1 cellular context compared by ENCODE assay signal in the genomic region with DNA sequence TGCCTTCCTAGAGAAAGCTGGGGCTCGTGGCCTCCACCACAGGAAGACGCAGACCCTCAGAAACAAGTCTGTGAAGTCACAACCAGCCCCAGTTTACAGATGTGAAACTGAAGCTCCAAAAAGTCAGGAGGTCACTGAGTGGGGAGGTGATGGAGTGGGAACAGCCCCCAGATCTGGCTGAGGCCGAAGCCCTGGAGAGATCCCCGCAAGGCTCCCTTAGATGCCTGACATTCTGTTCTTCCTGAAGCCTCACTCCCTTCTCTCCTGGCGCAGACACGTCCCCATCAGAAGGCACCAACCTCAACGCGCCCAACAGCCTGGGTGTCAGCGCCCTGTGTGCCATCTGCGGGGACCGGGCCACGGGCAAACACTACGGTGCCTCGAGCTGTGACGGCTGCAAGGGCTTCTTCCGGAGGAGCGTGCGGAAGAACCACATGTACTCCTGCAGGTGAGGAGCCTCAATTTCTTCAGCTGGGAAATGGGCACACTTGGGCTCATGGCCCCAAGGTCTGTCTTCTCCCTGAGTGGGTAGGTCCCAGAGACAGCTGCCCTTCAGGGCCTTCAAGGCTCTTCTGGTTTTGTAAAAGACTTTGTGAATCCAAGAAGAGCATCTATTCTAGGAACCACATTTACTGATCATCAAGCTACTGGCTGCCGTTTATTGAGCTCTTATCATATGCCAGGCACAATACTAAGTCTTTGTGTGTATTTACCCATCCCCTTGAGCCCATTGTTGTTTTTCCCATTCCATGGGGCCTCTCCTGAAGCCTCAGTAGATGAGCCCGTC.
TF ChIP-seq lines count a peak whose summit lies in the region.

No MANE protein-coding gene starts in this region.

TF ChIP-seq in HepG2, 621 proteins besides CTCF, POLR2A, EP300 and RAD21 (continued from another document and continues in another):
- no peak for TF ChIP-seq ATF6 (CRISPR knock-in tag; conservative IDR thresholded peaks at IDR 0.05)
- 0 out of 2 replicates have a peak, but pooled peaks have one; percentile 34 for TF ChIP-seq POLR2G (IDR thresholded peaks at IDR 0.05; ENCODE audit: low read depth, low read length)
- no peak for TF ChIP-seq ZNF3 (CRISPR knock-in tag; IDR thresholded peaks at IDR 0.05)
- no peak for TF ChIP-seq ZNF816 (CRISPR knock-in tag; IDR thresholded peaks at IDR 0.05; ENCODE audit: borderline replicate concordance)
- TF ChIP-seq, protein P1, sequence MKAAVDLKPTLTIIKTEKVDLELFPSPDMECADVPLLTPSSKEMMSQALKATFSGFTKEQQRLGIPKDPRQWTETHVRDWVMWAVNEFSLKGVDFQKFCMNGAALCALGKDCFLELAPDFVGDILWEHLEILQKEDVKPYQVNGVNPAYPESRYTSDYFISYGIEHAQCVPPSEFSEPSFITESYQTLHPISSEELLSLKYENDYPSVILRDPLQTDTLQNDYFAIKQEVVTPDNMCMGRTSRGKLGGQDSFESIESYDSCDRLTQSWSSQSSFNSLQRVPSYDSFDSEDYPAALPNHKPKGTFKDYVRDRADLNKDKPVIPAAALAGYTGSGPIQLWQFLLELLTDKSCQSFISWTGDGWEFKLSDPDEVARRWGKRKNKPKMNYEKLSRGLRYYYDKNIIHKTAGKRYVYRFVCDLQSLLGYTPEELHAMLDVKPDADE (CRISPR knock-in tag; IDR thresholded peaks at IDR 0.05): no peak
- TF ChIP-seq, protein P2, sequence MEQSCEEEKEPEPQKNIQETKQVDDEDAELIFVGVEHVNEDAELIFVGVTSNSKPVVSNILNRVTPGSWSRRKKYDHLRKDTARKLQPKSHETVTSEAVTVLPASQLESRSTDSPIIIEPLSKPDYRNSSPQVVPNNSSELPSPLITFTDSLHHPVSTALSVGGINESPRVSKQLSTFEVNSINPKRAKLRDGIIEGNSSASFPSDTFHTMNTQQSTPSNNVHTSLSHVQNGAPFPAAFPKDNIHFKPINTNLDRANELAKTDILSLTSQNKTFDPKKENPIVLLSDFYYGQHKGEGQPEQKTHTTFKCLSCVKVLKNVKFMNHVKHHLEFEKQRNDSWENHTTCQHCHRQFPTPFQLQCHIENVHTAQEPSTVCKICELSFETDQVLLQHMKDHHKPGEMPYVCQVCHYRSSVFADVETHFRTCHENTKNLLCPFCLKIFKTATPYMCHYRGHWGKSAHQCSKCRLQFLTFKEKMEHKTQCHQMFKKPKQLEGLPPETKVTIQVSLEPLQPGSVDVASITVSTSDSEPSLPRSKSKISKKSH (CRISPR knock-in tag; IDR thresholded peaks at IDR 0.05; ENCODE audit: borderline replicate concordance): no peak
- no peak for TF ChIP-seq ZNF777 (CRISPR knock-in tag; IDR thresholded peaks at IDR 0.05)
- no peak for TF ChIP-seq ZNF850 (CRISPR knock-in tag; conservative IDR thresholded peaks at IDR 0.05)
- no peak for TF ChIP-seq ZFP82 (CRISPR knock-in tag; IDR thresholded peaks at IDR 0.05; ENCODE audit: borderline replicate concordance)
- TF ChIP-seq, protein P3, sequence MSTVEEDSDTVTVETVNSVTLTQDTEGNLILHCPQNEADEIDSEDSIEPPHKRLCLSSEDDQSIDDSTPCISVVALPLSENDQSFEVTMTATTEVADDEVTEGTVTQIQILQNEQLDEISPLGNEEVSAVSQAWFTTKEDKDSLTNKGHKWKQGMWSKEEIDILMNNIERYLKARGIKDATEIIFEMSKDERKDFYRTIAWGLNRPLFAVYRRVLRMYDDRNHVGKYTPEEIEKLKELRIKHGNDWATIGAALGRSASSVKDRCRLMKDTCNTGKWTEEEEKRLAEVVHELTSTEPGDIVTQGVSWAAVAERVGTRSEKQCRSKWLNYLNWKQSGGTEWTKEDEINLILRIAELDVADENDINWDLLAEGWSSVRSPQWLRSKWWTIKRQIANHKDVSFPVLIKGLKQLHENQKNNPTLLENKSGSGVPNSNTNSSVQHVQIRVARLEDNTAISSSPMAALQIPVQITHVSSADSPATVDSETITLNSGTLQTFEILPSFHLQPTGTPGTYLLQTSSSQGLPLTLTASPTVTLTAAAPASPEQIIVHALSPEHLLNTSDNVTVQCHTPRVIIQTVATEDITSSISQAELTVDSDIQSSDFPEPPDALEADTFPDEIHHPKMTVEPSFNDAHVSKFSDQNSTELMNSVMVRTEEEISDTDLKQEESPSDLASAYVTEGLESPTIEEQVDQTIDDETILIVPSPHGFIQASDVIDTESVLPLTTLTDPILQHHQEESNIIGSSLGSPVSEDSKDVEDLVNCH (CRISPR knock-in tag; IDR thresholded peaks at IDR 0.05): 0 out of 2 replicates have a peak, but pooled peaks have one; percentile 66
- no peak; the same call in 1 of the 2 replicates for TF ChIP-seq DMAP1 (CRISPR knock-in tag; IDR thresholded peaks at IDR 0.05)
- no peak for TF ChIP-seq MATR3 (CRISPR knock-in tag; IDR thresholded peaks at IDR 0.05)
- TF ChIP-seq HOXA5 (CRISPR knock-in tag; IDR thresholded peaks at IDR 0.05): no peak
- TF ChIP-seq, protein P4, sequence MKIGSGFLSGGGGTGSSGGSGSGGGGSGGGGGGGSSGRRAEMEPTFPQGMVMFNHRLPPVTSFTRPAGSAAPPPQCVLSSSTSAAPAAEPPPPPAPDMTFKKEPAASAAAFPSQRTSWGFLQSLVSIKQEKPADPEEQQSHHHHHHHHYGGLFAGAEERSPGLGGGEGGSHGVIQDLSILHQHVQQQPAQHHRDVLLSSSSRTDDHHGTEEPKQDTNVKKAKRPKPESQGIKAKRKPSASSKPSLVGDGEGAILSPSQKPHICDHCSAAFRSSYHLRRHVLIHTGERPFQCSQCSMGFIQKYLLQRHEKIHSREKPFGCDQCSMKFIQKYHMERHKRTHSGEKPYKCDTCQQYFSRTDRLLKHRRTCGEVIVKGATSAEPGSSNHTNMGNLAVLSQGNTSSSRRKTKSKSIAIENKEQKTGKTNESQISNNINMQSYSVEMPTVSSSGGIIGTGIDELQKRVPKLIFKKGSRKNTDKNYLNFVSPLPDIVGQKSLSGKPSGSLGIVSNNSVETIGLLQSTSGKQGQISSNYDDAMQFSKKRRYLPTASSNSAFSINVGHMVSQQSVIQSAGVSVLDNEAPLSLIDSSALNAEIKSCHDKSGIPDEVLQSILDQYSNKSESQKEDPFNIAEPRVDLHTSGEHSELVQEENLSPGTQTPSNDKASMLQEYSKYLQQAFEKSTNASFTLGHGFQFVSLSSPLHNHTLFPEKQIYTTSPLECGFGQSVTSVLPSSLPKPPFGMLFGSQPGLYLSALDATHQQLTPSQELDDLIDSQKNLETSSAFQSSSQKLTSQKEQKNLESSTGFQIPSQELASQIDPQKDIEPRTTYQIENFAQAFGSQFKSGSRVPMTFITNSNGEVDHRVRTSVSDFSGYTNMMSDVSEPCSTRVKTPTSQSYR (CRISPR knock-in tag; IDR thresholded peaks at IDR 0.05; ENCODE audit: borderline replicate concordance): no peak
- TF ChIP-seq ZNF24 (IDR thresholded peaks at IDR 0.05): no peak
- TF ChIP-seq, protein P5, sequence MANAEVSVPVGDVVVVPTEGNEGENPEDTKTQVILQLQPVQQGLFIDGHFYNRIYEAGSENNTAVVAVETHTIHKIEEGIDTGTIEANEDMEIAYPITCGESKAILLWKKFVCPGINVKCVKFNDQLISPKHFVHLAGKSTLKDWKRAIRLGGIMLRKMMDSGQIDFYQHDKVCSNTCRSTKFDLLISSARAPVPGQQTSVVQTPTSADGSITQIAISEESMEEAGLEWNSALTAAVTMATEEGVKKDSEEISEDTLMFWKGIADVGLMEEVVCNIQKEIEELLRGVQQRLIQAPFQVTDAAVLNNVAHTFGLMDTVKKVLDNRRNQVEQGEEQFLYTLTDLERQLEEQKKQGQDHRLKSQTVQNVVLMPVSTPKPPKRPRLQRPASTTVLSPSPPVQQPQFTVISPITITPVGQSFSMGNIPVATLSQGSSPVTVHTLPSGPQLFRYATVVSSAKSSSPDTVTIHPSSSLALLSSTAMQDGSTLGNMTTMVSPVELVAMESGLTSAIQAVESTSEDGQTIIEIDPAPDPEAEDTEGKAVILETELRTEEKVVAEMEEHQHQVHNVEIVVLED (CRISPR knock-in tag; IDR thresholded peaks at IDR 0.05; ENCODE audit: borderline replicate concordance): no peak
- TF ChIP-seq, protein P6, sequence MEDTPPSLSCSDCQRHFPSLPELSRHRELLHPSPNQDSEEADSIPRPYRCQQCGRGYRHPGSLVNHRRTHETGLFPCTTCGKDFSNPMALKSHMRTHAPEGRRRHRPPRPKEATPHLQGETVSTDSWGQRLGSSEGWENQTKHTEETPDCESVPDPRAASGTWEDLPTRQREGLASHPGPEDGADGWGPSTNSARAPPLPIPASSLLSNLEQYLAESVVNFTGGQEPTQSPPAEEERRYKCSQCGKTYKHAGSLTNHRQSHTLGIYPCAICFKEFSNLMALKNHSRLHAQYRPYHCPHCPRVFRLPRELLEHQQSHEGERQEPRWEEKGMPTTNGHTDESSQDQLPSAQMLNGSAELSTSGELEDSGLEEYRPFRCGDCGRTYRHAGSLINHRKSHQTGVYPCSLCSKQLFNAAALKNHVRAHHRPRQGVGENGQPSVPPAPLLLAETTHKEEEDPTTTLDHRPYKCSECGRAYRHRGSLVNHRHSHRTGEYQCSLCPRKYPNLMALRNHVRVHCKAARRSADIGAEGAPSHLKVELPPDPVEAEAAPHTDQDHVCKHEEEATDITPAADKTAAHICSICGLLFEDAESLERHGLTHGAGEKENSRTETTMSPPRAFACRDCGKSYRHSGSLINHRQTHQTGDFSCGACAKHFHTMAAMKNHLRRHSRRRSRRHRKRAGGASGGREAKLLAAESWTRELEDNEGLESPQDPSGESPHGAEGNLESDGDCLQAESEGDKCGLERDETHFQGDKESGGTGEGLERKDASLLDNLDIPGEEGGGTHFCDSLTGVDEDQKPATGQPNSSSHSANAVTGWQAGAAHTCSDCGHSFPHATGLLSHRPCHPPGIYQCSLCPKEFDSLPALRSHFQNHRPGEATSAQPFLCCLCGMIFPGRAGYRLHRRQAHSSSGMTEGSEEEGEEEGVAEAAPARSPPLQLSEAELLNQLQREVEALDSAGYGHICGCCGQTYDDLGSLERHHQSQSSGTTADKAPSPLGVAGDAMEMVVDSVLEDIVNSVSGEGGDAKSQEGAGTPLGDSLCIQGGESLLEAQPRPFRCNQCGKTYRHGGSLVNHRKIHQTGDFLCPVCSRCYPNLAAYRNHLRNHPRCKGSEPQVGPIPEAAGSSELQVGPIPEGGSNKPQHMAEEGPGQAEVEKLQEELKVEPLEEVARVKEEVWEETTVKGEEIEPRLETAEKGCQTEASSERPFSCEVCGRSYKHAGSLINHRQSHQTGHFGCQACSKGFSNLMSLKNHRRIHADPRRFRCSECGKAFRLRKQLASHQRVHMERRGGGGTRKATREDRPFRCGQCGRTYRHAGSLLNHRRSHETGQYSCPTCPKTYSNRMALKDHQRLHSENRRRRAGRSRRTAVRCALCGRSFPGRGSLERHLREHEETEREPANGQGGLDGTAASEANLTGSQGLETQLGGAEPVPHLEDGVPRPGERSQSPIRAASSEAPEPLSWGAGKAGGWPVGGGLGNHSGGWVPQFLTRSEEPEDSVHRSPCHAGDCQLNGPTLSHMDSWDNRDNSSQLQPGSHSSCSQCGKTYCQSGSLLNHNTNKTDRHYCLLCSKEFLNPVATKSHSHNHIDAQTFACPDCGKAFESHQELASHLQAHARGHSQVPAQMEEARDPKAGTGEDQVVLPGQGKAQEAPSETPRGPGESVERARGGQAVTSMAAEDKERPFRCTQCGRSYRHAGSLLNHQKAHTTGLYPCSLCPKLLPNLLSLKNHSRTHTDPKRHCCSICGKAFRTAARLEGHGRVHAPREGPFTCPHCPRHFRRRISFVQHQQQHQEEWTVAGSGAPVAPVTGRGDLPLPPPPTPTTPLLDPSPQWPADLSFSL (CRISPR knock-in tag; IDR thresholded peaks at IDR 0.05): peak; percentile 25; the same call in 1 of the 2 replicates
- no peak for TF ChIP-seq ZFP1 (CRISPR knock-in tag; IDR thresholded peaks at IDR 0.05)
- TF ChIP-seq ARID2 (CRISPR knock-in tag; IDR thresholded peaks at IDR 0.05; ENCODE audit: borderline replicate concordance): no peak
- no peak for TF ChIP-seq ATF2 (CRISPR knock-in tag; IDR thresholded peaks at IDR 0.05)
- 0 out of 2 replicates have a peak, but pooled peaks have one; percentile 29 for TF ChIP-seq ZNF383 (CRISPR knock-in tag; IDR thresholded peaks at IDR 0.05; ENCODE audit: borderline replicate concordance)
- peak; percentile 56; the same call in 1 of the 2 replicates for TF ChIP-seq PRMT3 (CRISPR knock-in tag; IDR thresholded peaks at IDR 0.05; ENCODE audit: borderline replicate concordance, low read depth)
- no peak for TF ChIP-seq ZNF678 (CRISPR knock-in tag; IDR thresholded peaks at IDR 0.05)
- TF ChIP-seq ZNF75D (CRISPR knock-in tag; IDR thresholded peaks at IDR 0.05; ENCODE audit: borderline replicate concordance): no peak
